In genomic region chr14:20682435-20683124, GRCh38 we compare ENCODE assay signal across 8 cellular contexts. TPM values are rescaled to one million over a fixed set of nuclear protein-coding genes. Genes with fewer than 3 reads are reported as not detected.
A peak's percentile ranks its signal among the peaks of the same experiment; 100 is the strongest.
DNase-seq lines count a peak whose midpoint lies in the region; ATAC-seq and TF ChIP-seq lines count a peak whose summit lies in the region.

No MANE protein-coding gene starts in this region.

- H3K36me3 ChIP-seq in ACC112 (ENCODE audit: insufficient read depth, low read length), result no peaks in the 10 kb centered on the region
- no peaks in the 10 kb centered on the region for H3K36me3 ChIP-seq in left lung

- DNase-seq in NCI-H226 (peak; percentile 88), left lung (peak; percentile 92 to 93)
- peak; percentile 88 for DNase-seq in activated CD4-positive, alpha-beta T cell treated with anti-CD3 and anti-CD28 coated beads for 36 hours
- DNase-seq in stimulated activated CD4-positive, alpha-beta T cell treated with anti-CD3 and anti-CD28 coated beads, Interleukin-2, amount 100 ng/mL, for 24 hours, result peak; percentile 80 to 81

- H3K4me1 ChIP-seq in ACC112 (ENCODE audit: control insufficient read depth, insufficient read depth, low read length, unreplicated experiment) (peaks cover 11% of the 10 kb centered on the region), left lung (peaks cover 21 to 65% of the 10 kb centered on the region in 2 donors)

- H3K27ac ChIP-seq in ACC112 (ENCODE audit: low read depth, low read length), result peak overlapping the region; percentile 96
- peak overlapping the region; percentile 100 for H3K27ac ChIP-seq in cingulate gyrus (ENCODE audit: low read depth, low read length)
- peak overlapping the region; percentile 99 to 100 for H3K27ac ChIP-seq in left lung

- no peaks in the 10 kb centered on the region for H3K9me3 Mint-ChIP-seq in activated CD4-positive, alpha-beta T cell treated with anti-CD3 and anti-CD28 coated beads for 36 hours (ENCODE audit: low read depth)

- H3K79me2 ChIP-seq in ACC112 (ENCODE audit: control insufficient read depth, insufficient read depth, low read length, unreplicated experiment), result no peaks in the 10 kb centered on the region

- TF ChIP-seq CTCF in left lung (IDR thresholded peaks at IDR 0.05), result no peak

- POLR2A ChIA-PET in activated CD4-positive, alpha-beta T cell treated with anti-CD3 and anti-CD28 coated beads for 36 hours (lab: Charles Lee), result interaction anchor here (0.8 to 1.9 kb wide), 4 partner anchors 14 to 340 kb away, joined by 3 to 8 read pairs (median 6); partner anchors contain the start of gene PARP2

- no peak overlapping the region for H3K27ac Mint-ChIP-seq in activated CD4-positive, alpha-beta T cell treated with anti-CD3 and anti-CD28 coated beads for 36 hours

- H3K4me1 Mint-ChIP-seq in activated CD4-positive, alpha-beta T cell treated with anti-CD3 and anti-CD28 coated beads for 36 hours, result peaks cover 30% of the 10 kb centered on the region

- ATAC-seq in GM18867 (IDR thresholded peaks at IDR 0.05; ENCODE audit: unreplicated experiment) (peak; percentile 42), HG03097 (IDR thresholded peaks at IDR 0.05; ENCODE audit: low FRiP score, unreplicated experiment) (peak; percentile 38), left lung (peak; percentile 82)
- peak; percentile 68 for ATAC-seq in activated CD4-positive, alpha-beta T cell treated with anti-CD3 and anti-CD28 coated beads for 36 hours

- peak overlapping the region; percentile 87 for H3K4me3 ChIP-seq in ACC112 (ENCODE audit: low read depth, low read length)
- H3K4me3 ChIP-seq in left lung, result peak overlapping the region; percentile 67 to 77

- no peaks in the 10 kb centered on the region for H3K36me3 Mint-ChIP-seq in activated CD4-positive, alpha-beta T cell treated with anti-CD3 and anti-CD28 coated beads for 36 hours (ENCODE audit: low read depth)

- intact Hi-C loops in activated CD4-positive, alpha-beta T cell treated with anti-CD3 and anti-CD28 coated beads for 36 hours (cut with DNase I, micrococcal nuclease), result loop anchor here (1.0 to 10.0 kb wide), 14 partner anchors 49 to 582 kb away; partner anchors contain the start of genes PARP2 (in 2 of the 2), TEP1 (in 2 of the 2), APEX1 (in 1 of the 2) and CCNB1IP1 (in 1 of the 2)
- intact Hi-C loops in left lung (cut with DNase I), result loop anchor here in 1 of 2 donors (5.0 kb wide), 1 partner anchor 70 kb away; no protein-coding TSS in a partner anchor

- H3K27me3 ChIP-seq in ACC112 (ENCODE audit: insufficient read depth, low read length) (no peaks in the 10 kb centered on the region), left lung (no peaks in the 10 kb centered on the region)

- no peak overlapping the region for H3K4me3 Mint-ChIP-seq in activated CD4-positive, alpha-beta T cell treated with anti-CD3 and anti-CD28 coated beads for 36 hours

- H3K9me3 ChIP-seq in left lung, result no peaks in the 10 kb centered on the region

- peak overlapping the region; percentile 97 for H2AFZ ChIP-seq in ACC112 (ENCODE audit: low read length, unreplicated experiment)

- H3K27me3 Mint-ChIP-seq in activated CD4-positive, alpha-beta T cell treated with anti-CD3 and anti-CD28 coated beads for 36 hours, result no peaks in the 10 kb centered on the region

- CTCF ChIA-PET in activated CD4-positive, alpha-beta T cell treated with anti-CD3 and anti-CD28 coated beads for 36 hours (lab: Charles Lee), result interaction anchor here (0.7 to 5.5 kb wide), 16 partner anchors 9 to 339 kb away, joined by 3 to 45 read pairs (median 6); partner anchors contain the start of genes PARP2, PIP4P1 and RNASE6

RNA-seq across cellular contexts. Expression of gene RNASE4, which starts 1.8 kb away (rescaled TPM):
- under 1 TPM; 0.37 to 0.50 TPM for total RNA-seq in activated CD4-positive, alpha-beta T cell treated with anti-CD3 and anti-CD28 coated beads for 36 hours
- 10 to 100 TPM; 17.9 to 18.5 TPM for total RNA-seq in left lung

RNA-seq across cellular contexts. Expression of gene ANG, which starts 6.0 kb away (rescaled TPM):
- total RNA-seq in activated CD4-positive, alpha-beta T cell treated with anti-CD3 and anti-CD28 coated beads for 36 hours, result 1 to 10 TPM in 1 of 2 experiments, under 1 TPM in 1; 0.83 to 1.8 TPM
- total RNA-seq in left lung, result 10 to 100 TPM; 10.3 to 11.0 TPM

RNA-seq across cellular contexts. Expression of gene OR6S1, which starts 41.1 kb away (rescaled TPM):
- total RNA-seq in activated CD4-positive, alpha-beta T cell treated with anti-CD3 and anti-CD28 coated beads for 36 hours, result not detected
- total RNA-seq in left lung, result not detected

Comparison
In these comparisons a context has a peak if more than half of its experiments do, and no peak if none do; other contexts are left out.
1. Peak in every context shown above with its lines: DNase-seq, ATAC-seq, H3K4me3 ChIP-seq and H3K27ac ChIP-seq.
2. RNA of gene RNASE4, which starts 1.8 kb away (total RNA-seq): 17.9 to 18.5 TPM in left lung; 0.37 to 0.50 TPM in activated CD4-positive, alpha-beta T cell treated with anti-CD3 and anti-CD28 coated beads for 36 hours; every median in the first group is over 10 times any median in the second.
3. RNA of gene ANG, which starts 6.0 kb away (total RNA-seq): 10.3 to 11.0 TPM in left lung; 0.83 to 1.8 TPM in activated CD4-positive, alpha-beta T cell treated with anti-CD3 and anti-CD28 coated beads for 36 hours; every median in the first group is over 4 times any median in the second.